13 cellular contexts compared by ENCODE assay signal in genomic region chr5:64869419-64869818, GRCh38.
DNase-seq lines count a peak whose midpoint lies in the region; ATAC-seq and TF ChIP-seq lines count a peak whose summit lies in the region.
"Had no signal": no experiment of that assay in that cellular context is flagged by ENCODE, and none has a peak within 500 bp of the region (broad histone marks: within the 10 kb centered on the region; RNA-seq: fewer than 3 reads in every experiment).

No MANE protein-coding gene starts in this region.

- no peak for TF ChIP-seq POLR2A in gastrocnemius medialis (IDR thresholded peaks at IDR 0.05)
- no peak for TF ChIP-seq POLR2A in gastroesophageal sphincter (IDR thresholded peaks at IDR 0.05)

- H3K4me3 ChIP-seq in gastrocnemius medialis (no peak overlapping the region), gastroesophageal sphincter (no peak overlapping the region)
- H3K4me3 ChIP-seq: SK-N-MC, thyroid gland had no signal

- H3K36me3 ChIP-seq in gastrocnemius medialis, result no peaks in the 10 kb centered on the region
- H3K36me3 ChIP-seq in gastroesophageal sphincter, result no peaks in the 10 kb centered on the region
- H3K36me3 ChIP-seq: thyroid gland had no signal

- intact Hi-C loops in cardiac septum (cut with DNase I) (no loop called here), gastrocnemius medialis (cut with DNase I; ENCODE audit: low total_unique reads) (no loop called here)

- H3K27ac ChIP-seq in gastrocnemius medialis (no peak overlapping the region), gastroesophageal sphincter (no peak overlapping the region)
- H3K27ac ChIP-seq: SK-N-MC, thyroid gland had no signal

- H3K27me3 ChIP-seq in gastrocnemius medialis (no peaks in the 10 kb centered on the region), gastroesophageal sphincter (no peaks in the 10 kb centered on the region)
- H3K27me3 ChIP-seq: thyroid gland had no signal

- no peak for TF ChIP-seq EP300 in gastroesophageal sphincter (IDR thresholded peaks at IDR 0.05)

- WGBS in gastroesophageal sphincter (ENCODE audit: low coverage in 1 of 2), 2 donors, result 29 to 57% methylated on average over 1 of the region's 1 CpG

- in situ Hi-C loops in gastrocnemius medialis (cut with MboI; ENCODE audit: low sequenced_read_pairs in 4 of 4), result no loop called here

- H3K9me3 ChIP-seq in gastrocnemius medialis (no peaks in the 10 kb centered on the region), gastroesophageal sphincter (no peaks in the 10 kb centered on the region)
- H3K9me3 ChIP-seq: thyroid gland had no signal

- DNase-seq in Daoy (ENCODE audit: low read depth), result peak; percentile 44
- DNase-seq in NCI-H146 (lab: John Stamatoyannopoulos, UW), result peak; percentile 43
- peak; percentile 58 for DNase-seq in dermis blood vessel endothelial cell
- DNase-seq in non-pigmented ciliary epithelial cell (ENCODE audit: low read depth), result peak; percentile 48
- no peak for DNase-seq in cardiac septum (ENCODE audit: low spot score)
- no peak for DNase-seq in gastrocnemius medialis
- DNase-seq: effector CD4-positive, alpha-beta T cell; GF-D8; NCI-H1105 treated with DMSO at 0.1 percent for 48 hours; thyroid gland had no signal

- H3K4me1 ChIP-seq in gastrocnemius medialis, result no peaks in the 10 kb centered on the region
- peaks cover 0 to 9% (median 0%) of the 10 kb centered on the region in 3 donors for H3K4me1 ChIP-seq in gastroesophageal sphincter

- TF ChIP-seq CTCF in gastrocnemius medialis (IDR thresholded peaks at IDR 0.05 in 4 of 5, conservative IDR thresholded peaks at IDR 0.05 in 1 of 5), result no peak
- TF ChIP-seq CTCF in gastroesophageal sphincter (IDR thresholded peaks at IDR 0.05), result no peak

- no peak for ATAC-seq in gastrocnemius medialis
- no peak for ATAC-seq in HG02759 (IDR thresholded peaks at IDR 0.05; ENCODE audit: unreplicated experiment)
- no peak for ATAC-seq in gastroesophageal sphincter

Comparison
In these comparisons a context has a peak if more than half of its experiments do, and no peak if none do; other contexts are left out.
1. DNase-seq: peak in Daoy (single experiment), NCI-H146 (single experiment), dermis blood vessel endothelial cell (single experiment) and non-pigmented ciliary epithelial cell (single experiment); none in cardiac septum (single experiment) and gastrocnemius medialis (0 of 2).